25 cellular contexts compared by ENCODE assay signal in the genomic region with DNA sequence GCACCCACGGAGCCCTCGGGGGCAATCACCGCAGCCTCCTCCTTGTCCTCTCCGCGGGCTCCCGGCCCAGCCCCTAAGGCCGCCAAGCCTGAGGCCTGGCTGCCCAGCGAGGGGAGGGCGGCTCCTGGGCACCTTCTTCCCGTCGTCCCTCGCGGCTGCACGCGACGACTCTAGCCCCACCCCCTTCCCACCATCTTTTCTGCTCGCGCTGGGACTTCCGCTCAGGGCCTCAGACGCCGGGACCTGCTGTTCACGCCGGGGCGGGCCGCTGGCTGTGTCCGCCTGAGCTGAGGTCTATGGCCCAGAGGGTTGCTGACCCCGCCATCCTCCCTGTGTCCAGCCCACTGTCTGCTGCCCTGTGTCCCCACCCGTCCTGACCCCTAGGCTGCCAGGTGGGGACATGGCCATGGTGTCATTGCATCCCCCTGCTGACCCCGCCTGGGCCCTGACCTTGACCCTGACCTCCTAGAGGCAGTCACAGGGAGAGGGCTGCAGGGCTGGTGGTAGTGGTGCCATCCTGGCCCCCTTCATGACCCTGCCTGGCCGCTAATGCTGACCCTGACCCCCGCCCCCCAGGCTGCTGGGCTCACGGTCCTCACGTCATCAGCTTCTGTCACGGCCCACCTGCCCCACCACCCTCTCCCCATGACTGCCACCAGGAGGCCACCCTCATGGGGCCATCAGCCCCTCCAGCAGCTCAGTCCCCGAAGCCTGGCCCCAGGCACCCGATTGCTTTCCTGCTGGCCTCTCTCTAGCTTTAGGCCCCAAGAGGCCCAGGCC.
"Had no signal": no experiment of that assay in that cellular context is flagged by ENCODE, and none has a peak within 500 bp of the region (broad histone marks: within the 10 kb centered on the region; RNA-seq: fewer than 3 reads in every experiment).

No MANE protein-coding gene starts in this region.

- H3K9me3 Mint-ChIP-seq: activated CD4-positive, alpha-beta memory T cell treated with anti-CD3 and anti-CD28 coated beads for 36 hours; activated naive CD8-positive, alpha-beta T cell treated with anti-CD3 and anti-CD28 coated beads for 36 hours; activated T-helper 1 cell treated with anti-CD3 and anti-CD28 coated beads, Interleukin-12 subunit alpha, Interleukin-12 subunit beta, Interleukin-2, Interleukin-4 antibody, amounts not matched to agents 30 ng/mL and 10 ng/mL and 1 ng/mL, durations not matched to agents 14 hours and 24 hours and 36 hours; stimulated activated naive CD8-positive, alpha-beta T cell treated with anti-CD3 and anti-CD28 coated beads, Interleukin-15, Interleukin-2, amounts not matched to agents 100 ng/mL and 50 ng/mL, for 24 hours; T-helper 2 cell treated with Interferon-gamma antibody and Interleukin-4, amounts not matched to agents 5 μg/mL and 100 μg/mL, for 36 hours had no signal

- H3K79me2 ChIP-seq: parathyroid adenoma had no signal

- H3K27ac ChIP-seq: dorsolateral prefrontal cortex, epithelial cell of prostate, neutrophil, parathyroid adenoma, SK-N-MC had no signal

- H3K36me3 ChIP-seq: neutrophil had no signal

- H3K4me3 Mint-ChIP-seq: activated CD4-positive, alpha-beta memory T cell treated with anti-CD3 and anti-CD28 coated beads for 36 hours; activated naive CD8-positive, alpha-beta T cell treated with anti-CD3 and anti-CD28 coated beads for 36 hours; activated T-helper 1 cell treated with anti-CD3 and anti-CD28 coated beads, Interleukin-12 subunit alpha, Interleukin-12 subunit beta, Interleukin-2, Interleukin-4 antibody, amounts not matched to agents 30 ng/mL and 10 ng/mL and 1 ng/mL, durations not matched to agents 14 hours and 24 hours and 36 hours; brain; naive thymus-derived CD4-positive, alpha-beta T cell; stimulated activated naive CD8-positive, alpha-beta T cell treated with anti-CD3 and anti-CD28 coated beads, Interleukin-15, Interleukin-2, amounts not matched to agents 100 ng/mL and 50 ng/mL, for 24 hours; T-helper 2 cell treated with Interferon-gamma antibody and Interleukin-4, amounts not matched to agents 5 μg/mL and 100 μg/mL, for 36 hours; WTC11 had no signal

- H3K27ac Mint-ChIP-seq: activated CD4-positive, alpha-beta memory T cell treated with anti-CD3 and anti-CD28 coated beads for 36 hours; activated naive CD8-positive, alpha-beta T cell treated with anti-CD3 and anti-CD28 coated beads for 36 hours; activated T-helper 1 cell treated with anti-CD3 and anti-CD28 coated beads, Interleukin-12 subunit alpha, Interleukin-12 subunit beta, Interleukin-2, Interleukin-4 antibody, amounts not matched to agents 30 ng/mL and 10 ng/mL and 1 ng/mL, durations not matched to agents 14 hours and 24 hours and 36 hours; brain; naive thymus-derived CD4-positive, alpha-beta T cell; stimulated activated naive CD8-positive, alpha-beta T cell treated with anti-CD3 and anti-CD28 coated beads, Interleukin-15, Interleukin-2, amounts not matched to agents 100 ng/mL and 50 ng/mL, for 24 hours; T-helper 2 cell treated with Interferon-gamma antibody and Interleukin-4, amounts not matched to agents 5 μg/mL and 100 μg/mL, for 36 hours; WTC11 had no signal

- H2AFZ ChIP-seq: parathyroid adenoma had no signal

- H3K36me3 Mint-ChIP-seq: activated CD4-positive, alpha-beta memory T cell treated with anti-CD3 and anti-CD28 coated beads for 36 hours; brain; WTC11 had no signal

- ATAC-seq: left lobe of liver; naive thymus-derived CD4-positive, alpha-beta T cell; WTC11 had no signal

- H3K9me3 ChIP-seq: neutrophil had no signal

- H3K27me3 ChIP-seq: dorsolateral prefrontal cortex, neutrophil had no signal

- H3K4me1 ChIP-seq: parathyroid adenoma had no signal

- DNase-seq: activated CD4-positive, alpha-beta memory T cell treated with anti-CD3 and anti-CD28 coated beads for 36 hours; activated CD4-positive, alpha-beta T cell treated with anti-CD3 and anti-CD28 coated beads for 4 hours; activated naive CD4-positive, alpha-beta T cell; activated naive CD8-positive, alpha-beta T cell treated with anti-CD3 and anti-CD28 coated beads for 36 hours; activated T-cell treated with anti-CD3 and anti-CD28 coated beads for 4 hours; central memory CD4-positive, alpha-beta T cell; foreskin melanocyte; mesenchymal stem cell; naive thymus-derived CD4-positive, alpha-beta T cell; stimulated activated CD4-positive, alpha-beta T cell treated with anti-CD3 and anti-CD28 coated beads, Interleukin-12 subunit alpha, Interleukin-12 subunit beta, amount 100 ng/mL, for 4 hours; stimulated activated CD4-positive, alpha-beta T cell treated with anti-CD3 and anti-CD28 coated beads, Interleukin-1b, Interleukin-23, amount 100 ng/mL, for 48 hours had no signal

- H3K4me3 ChIP-seq: dorsolateral prefrontal cortex, SK-N-MC had no signal

- FAIRE-seq: colon, keratinocyte, TTC549 had no signal

- H3K9ac ChIP-seq: parathyroid adenoma had no signal

- H3K27me3 Mint-ChIP-seq: activated CD4-positive, alpha-beta memory T cell treated with anti-CD3 and anti-CD28 coated beads for 36 hours; activated naive CD8-positive, alpha-beta T cell treated with anti-CD3 and anti-CD28 coated beads for 36 hours; naive thymus-derived CD4-positive, alpha-beta T cell; stimulated activated naive CD8-positive, alpha-beta T cell treated with anti-CD3 and anti-CD28 coated beads, Interleukin-15, Interleukin-2, amounts not matched to agents 100 ng/mL and 50 ng/mL, for 24 hours had no signal
